In genomic region chr16:87324411-87325275, GRCh38 we compare ENCODE assay signal across 8 cellular contexts. TPM values are rescaled to one million over a fixed set of nuclear protein-coding genes. Genes with fewer than 3 reads are reported as not detected.
DNase-seq lines count a peak whose midpoint lies in the region; ATAC-seq, FAIRE-seq and TF ChIP-seq lines count a peak whose summit lies in the region.

No MANE protein-coding gene starts in this region.

- H3K79me2 ChIP-seq in GM12878 (ENCODE audit: control insufficient read depth, insufficient read depth, low read length): no peaks in the 10 kb centered on the region

- TF ChIP-seq POLR2A in GM12892 (IDR thresholded peaks at IDR 0.05; ENCODE audit: low read depth, low read length) (no peak), GM12878 (IDR thresholded peaks at IDR 0.05; ENCODE audit: low read depth, low read length) (no peak)

- in situ Hi-C loops in SK-MEL-5 (cut with HindIII; ENCODE audit: low pct_unique_long_range_greater_than_20kb, low sequenced_read_pairs) (no loop called here), GM12878 (cut with MboI) (no loop called here)

- FAIRE-seq in GM12892 (lab: Jason Lieb, UNC): peak; percentile 36
- peak; percentile 62 for FAIRE-seq in GM12878 (lab: Jason Lieb, UNC)

- no peak overlapping the region for H3K4me2 ChIP-seq in GM12878 (ENCODE audit: control insufficient read depth, insufficient read depth)

- no TSS peak for BruUV-seq in GM12878 (replicated peaks; lab: Mats Ljungman, UMichigan)

- 60% methylated on average over 28 of the region's 28 CpGs for WGBS in GM12878 (ENCODE audit: insufficient coverage, insufficient replicate concordance, low lambda C conversion rate, missing lambda C conversion rate)

- TF ChIP-seq EP300 in GM12878 (IDR thresholded peaks at IDR 0.05; ENCODE audit: borderline replicate concordance in 1 of 2, control insufficient read depth in 1 of 2, low read depth in 2 of 2, low read length in 2 of 2): no peak

- H3K9me3 ChIP-seq in AG04450 (ENCODE audit: control insufficient read depth, insufficient read depth, low read length): no peaks in the 10 kb centered on the region; the same call in 1 of the 2 replicates
- no peaks in the 10 kb centered on the region for H3K9me3 ChIP-seq in GM12878 (replicated peaks; ENCODE audit: control insufficient read depth, insufficient read depth, low read length)

- H3K36me3 ChIP-seq in GM12878 (ENCODE audit: control insufficient read depth in 2 of 2, insufficient read depth in 2 of 2, low read length in 1 of 2): peaks cover 0 to 6% of the 10 kb centered on the region in 2 experiments; a peak in 2 of 4 replicates

- H2AFZ ChIP-seq in GM12878 (ENCODE audit: control insufficient read depth, low read depth, low read length): no peak overlapping the region

- TF ChIP-seq CTCF in AG04450 (IDR thresholded peaks at IDR 0.05; ENCODE audit: low read depth, low read length) (peak; percentile 80), GM12878 (IDR thresholded peaks at IDR 0.05 in 2 of 3, conservative IDR thresholded peaks at IDR 0.05 in 1 of 3; ENCODE audit: control insufficient read depth in 2 of 3, extremely low read depth in 1 of 3, insufficient read depth in 1 of 3, low read depth in 3 of 3, low read length in 3 of 3) (peak; percentile 72 to 89 (median 81))

- H4K20me1 ChIP-seq in GM12878 (ENCODE audit: control insufficient read depth, insufficient read depth): no peaks in the 10 kb centered on the region; the same call in 1 of the 2 replicates

- H3K27ac ChIP-seq in AG04450 (ENCODE audit: low read depth, low read length): no peak overlapping the region
- no peak overlapping the region for H3K27ac ChIP-seq in GM12878 (ENCODE audit: control insufficient read depth, insufficient read depth)

- H3K9ac ChIP-seq in GM12878 (ENCODE audit: control insufficient read depth, insufficient read depth, low read length): no peak overlapping the region

- CTCF ChIA-PET in AG04450 (lab: Charles Lee) (interaction anchor here (0.6 to 1.5 kb wide), 5 partner anchors 9 to 312 kb away, joined by 3 to 5 read pairs (median 3); no protein-coding TSS in a partner anchor), GM12878 (lab: Yijun Ruan, JAX) (interaction anchor here (2.6 kb wide), 1 partner anchor 71 kb away, joined by 11 read pairs; no protein-coding TSS in a partner anchor)

- ATAC-seq in GM12878: peak; percentile 89
- no peak for ATAC-seq in GM21526 (IDR thresholded peaks at IDR 0.05; ENCODE audit: low FRiP score, unreplicated experiment)
- ATAC-seq in HG03432 (IDR thresholded peaks at IDR 0.05; ENCODE audit: unreplicated experiment): no peak

- DNase-seq in AG04450 (ENCODE audit: low read depth, low spot score): no peak
- DNase-seq in GM12892 (ENCODE audit: insufficient read length): peak; percentile 80
- peak; percentile 33 for DNase-seq in SK-MEL-5 (ENCODE audit: low read depth, low spot score)
- no peak for DNase-seq in GM12878 (ENCODE audit: low read depth, low spot score)
- peak; percentile 67 for DNase-seq in islet precursor cell
- DNase-seq in stimulated activated CD4-positive, alpha-beta T cell treated with anti-CD3 and anti-CD28 coated beads, Interleukin-4, amount 100 ng/mL, for 48 hours (ENCODE audit: low read depth in 2 of 2): peak; percentile 8 to 29

- H3K27me3 ChIP-seq in AG04450 (ENCODE audit: control insufficient read depth, insufficient read depth, low read length) (no peaks in the 10 kb centered on the region), GM12878 (replicated peaks in 1 of 2; ENCODE audit: control insufficient read depth in 2 of 2, insufficient read depth in 2 of 2, low read length in 1 of 2) (no peaks in the 10 kb centered on the region)

- H3K4me1 ChIP-seq in GM12878 (ENCODE audit: control insufficient read depth, insufficient read depth, low read length): no peaks in the 10 kb centered on the region

- POLR2A ChIA-PET in AG04450 (lab: Yijun Ruan, JAX) (no interaction called here), GM12878 (lab: Charles Lee) (no interaction called here)

- RAD21 ChIA-PET in GM12878 (lab: Charles Lee; ENCODE audit: unreplicated experiment): interaction anchor here (1.5 kb wide), 1 partner anchor 70 kb away, joined by 3 read pairs; no protein-coding TSS in a partner anchor

- peak; percentile 64 for TF ChIP-seq RAD21 in GM12878 (IDR thresholded peaks at IDR 0.05; ENCODE audit: insufficient read depth, low read depth, low read length)

- H3K4me3 ChIP-seq in AG04450 (ENCODE audit: low read depth, low read length): no peak overlapping the region
- H3K4me3 ChIP-seq in GM12878: no peak overlapping the region

- intact Hi-C loops in GM12878 (cut with micrococcal nuclease; ENCODE audit: unreplicated experiment): no loop called here

- SMC1A ChIA-PET in GM12878 (lab: Charles Lee; ENCODE audit: uncharacterized antibody, unreplicated experiment): interaction anchor here (1.2 kb wide), 1 partner anchor 56 kb away, joined by 3 read pairs; no protein-coding TSS in a partner anchor

TF ChIP-seq in GM12878, 131 proteins besides CTCF, POLR2A, EP300 and RAD21 (continues in another document):
- TF ChIP-seq ESRRA (IDR thresholded peaks at IDR 0.05; ENCODE audit: low read length) (no peak), CBX3 (IDR thresholded peaks at IDR 0.05; ENCODE audit: borderline replicate concordance, low read depth) (no peak), CBFB (IDR thresholded peaks at IDR 0.05; ENCODE audit: low read depth) (no peak), USF1 (IDR thresholded peaks at IDR 0.05; ENCODE audit: borderline replicate concordance, extremely low read length, insufficient read depth, low read depth, low read length) (no peak)
- TF ChIP-seq, protein P1, sequence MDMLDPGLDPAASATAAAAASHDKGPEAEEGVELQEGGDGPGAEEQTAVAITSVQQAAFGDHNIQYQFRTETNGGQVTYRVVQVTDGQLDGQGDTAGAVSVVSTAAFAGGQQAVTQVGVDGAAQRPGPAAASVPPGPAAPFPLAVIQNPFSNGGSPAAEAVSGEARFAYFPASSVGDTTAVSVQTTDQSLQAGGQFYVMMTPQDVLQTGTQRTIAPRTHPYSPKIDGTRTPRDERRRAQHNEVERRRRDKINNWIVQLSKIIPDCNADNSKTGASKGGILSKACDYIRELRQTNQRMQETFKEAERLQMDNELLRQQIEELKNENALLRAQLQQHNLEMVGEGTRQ (IDR thresholded peaks at IDR 0.05; ENCODE audit: borderline replicate concordance, low read depth, low read length): no peak

RNA-seq across cellular contexts. Expression of gene C16orf95, which starts 7.5 kb away (rescaled TPM):
- polyA plus RNA-seq in AG04450 (2011; rRNA removed) (2.0 and 2.3 TPM in 2 replicates), GM12878 (2011; rRNA removed) (1.8 and 4.8 TPM in 2 replicates), GM12878 (2014; fragmentation: Illumina TruSeq; extraction: Trizol) (1.0 and 1.5 TPM in 2 replicates), GM12878 (2014; fragmentation: Nextera tagmentation; extraction: Ambion mirVana) (1 to 10 TPM in 1 of 2 experiments, under 1 TPM in 1; 0.90 to 4.8 TPM), GM12878 (2014; rRNA removed) (6.2 and 8.1 TPM in 2 replicates), GM12878 (2016; fragmentation: Nextera tagmentation; extraction: Ambion mirVana) (10 to 100 TPM; 19.5 to 22.7 TPM)
- 0.22 and 1.2 TPM in 2 replicates for polyA minus RNA-seq in AG04450 (2011; rRNA and poly(A)+ RNA removed)
- polyA plus RNA-seq in GM12892 (2012; ENCODE audit: missing spikeins): 4.2 TPM
- total RNA-seq in SK-MEL-5 (2014; rRNA removed; shearing (Covaris generic)): 2.6 and 3.4 TPM in 2 replicates
- 4.8 and 5.2 TPM in 2 replicates for polyA plus RNA-seq in SK-MEL-5 (2015; cell fraction: cytosol; rRNA removed)
- 2.0 and 4.9 TPM in 2 replicates for polyA plus RNA-seq in SK-MEL-5 (2015; cell fraction: nucleus; rRNA removed)
- total RNA-seq in GM12878 (2013; cell fraction: nucleolus; rRNA removed): 8.1 and 8.3 TPM in 2 replicates
- total RNA-seq in GM12878 (2014; rRNA removed) (4.7 and 7.2 TPM in 2 replicates), GM12878 (2014; rRNA removed; fragmentation: Illumina TruSeq; extraction: Trizol) (3.4 TPM in 2 replicates), GM12878 (2021) (10.5 and 11.7 TPM in 2 replicates)
- 3.7 TPM for polyA plus RNA-seq in GM12878 (2011; ENCODE audit: low read depth)
- polyA plus RNA-seq in GM12878 (2011; cell fraction: cytosol; rRNA removed): 6.5 and 8.2 TPM in 2 replicates
- 6.8 and 10.2 TPM in 2 replicates for polyA plus RNA-seq in GM12878 (2011; cell fraction: nucleus; rRNA removed)
- 7.1 and 7.5 TPM in 2 replicates for polyA plus RNA-seq in GM12878 (2012)
- polyA minus RNA-seq in GM12878 (2011; rRNA and poly(A)+ RNA removed): 2.7 and 3.4 TPM in 2 replicates
- polyA minus RNA-seq in GM12878 (2011; cell fraction: cytosol; rRNA and poly(A)+ RNA removed): not detected in 2 replicates
- polyA minus RNA-seq in GM12878 (2011; cell fraction: nucleus; rRNA and poly(A)+ RNA removed): 4.1 and 4.9 TPM in 2 replicates

RNA-seq across cellular contexts. Expression of gene FBXO31, which starts 58.9 kb away (rescaled TPM):
- polyA plus RNA-seq in AG04450 (2011; rRNA removed): 16.3 and 18.2 TPM in 2 replicates
- polyA minus RNA-seq in AG04450 (2011; rRNA and poly(A)+ RNA removed): 25.3 and 36.4 TPM in 2 replicates
- 10.6 TPM for polyA plus RNA-seq in GM12892 (2012; ENCODE audit: missing spikeins)
- total RNA-seq in SK-MEL-5 (2014; rRNA removed; shearing (Covaris generic)): 11.3 and 12.5 TPM in 2 replicates
- 13.8 and 15.5 TPM in 2 replicates for polyA plus RNA-seq in SK-MEL-5 (2015; cell fraction: cytosol; rRNA removed)
- 49.4 and 60.9 TPM in 2 replicates for polyA plus RNA-seq in SK-MEL-5 (2015; cell fraction: nucleus; rRNA removed)
- total RNA-seq in GM12878 (2013; cell fraction: nucleolus; rRNA removed): 24.8 and 40.0 TPM in 2 replicates
- total RNA-seq in GM12878 (2014; rRNA removed): 13.9 and 14.6 TPM in 2 replicates
- total RNA-seq in GM12878 (2014; rRNA removed; fragmentation: Illumina TruSeq; extraction: Trizol): 7.4 and 8.4 TPM in 2 replicates
- total RNA-seq in GM12878 (2021): 29.2 and 33.1 TPM in 2 replicates
- 8.6 TPM for polyA plus RNA-seq in GM12878 (2011; ENCODE audit: low read depth)
- polyA plus RNA-seq in GM12878 (2011; rRNA removed): 9.3 and 14.8 TPM in 2 replicates
- polyA plus RNA-seq in GM12878 (2011; cell fraction: cytosol; rRNA removed): 11.5 and 13.6 TPM in 2 replicates
- 42.5 and 42.8 TPM in 2 replicates for polyA plus RNA-seq in GM12878 (2011; cell fraction: nucleus; rRNA removed)
- 18.2 and 20.2 TPM in 2 replicates for polyA plus RNA-seq in GM12878 (2012)
- polyA plus RNA-seq in GM12878 (2014; fragmentation: Illumina TruSeq; extraction: Trizol): 3.6 and 8.6 TPM in 2 replicates
- under 1 TPM; 0.19 to 0.97 TPM for polyA plus RNA-seq in GM12878 (2014; fragmentation: Nextera tagmentation; extraction: Ambion mirVana)
- polyA plus RNA-seq in GM12878 (2014; rRNA removed): 15.8 and 22.6 TPM in 2 replicates
- 10 to 100 TPM in 1 of 2 experiments, 1 to 10 TPM in 1; 10.0 to 10.7 TPM for polyA plus RNA-seq in GM12878 (2016; fragmentation: Nextera tagmentation; extraction: Ambion mirVana)
- polyA minus RNA-seq in GM12878 (2011; rRNA and poly(A)+ RNA removed): 15.2 and 22.1 TPM in 2 replicates
- polyA minus RNA-seq in GM12878 (2011; cell fraction: cytosol; rRNA and poly(A)+ RNA removed): 4.8 and 7.2 TPM in 2 replicates
- 15.7 and 23.9 TPM in 2 replicates for polyA minus RNA-seq in GM12878 (2011; cell fraction: nucleus; rRNA and poly(A)+ RNA removed)

Comparison
In these comparisons a context has a peak if more than half of its experiments do, and no peak if none do; other contexts are left out.
1. DNase-seq: peak in GM12892 (single experiment), SK-MEL-5 (single experiment), islet precursor cell (single experiment) and stimulated activated CD4-positive, alpha-beta T cell treated with anti-CD3 and anti-CD28 coated beads, Interleukin-4, amount 100 ng/mL, for 48 hours (2 of 2); none in AG04450 (single experiment) and GM12878 (single experiment).